8 cellular contexts compared by ENCODE assay signal in the genomic region with DNA sequence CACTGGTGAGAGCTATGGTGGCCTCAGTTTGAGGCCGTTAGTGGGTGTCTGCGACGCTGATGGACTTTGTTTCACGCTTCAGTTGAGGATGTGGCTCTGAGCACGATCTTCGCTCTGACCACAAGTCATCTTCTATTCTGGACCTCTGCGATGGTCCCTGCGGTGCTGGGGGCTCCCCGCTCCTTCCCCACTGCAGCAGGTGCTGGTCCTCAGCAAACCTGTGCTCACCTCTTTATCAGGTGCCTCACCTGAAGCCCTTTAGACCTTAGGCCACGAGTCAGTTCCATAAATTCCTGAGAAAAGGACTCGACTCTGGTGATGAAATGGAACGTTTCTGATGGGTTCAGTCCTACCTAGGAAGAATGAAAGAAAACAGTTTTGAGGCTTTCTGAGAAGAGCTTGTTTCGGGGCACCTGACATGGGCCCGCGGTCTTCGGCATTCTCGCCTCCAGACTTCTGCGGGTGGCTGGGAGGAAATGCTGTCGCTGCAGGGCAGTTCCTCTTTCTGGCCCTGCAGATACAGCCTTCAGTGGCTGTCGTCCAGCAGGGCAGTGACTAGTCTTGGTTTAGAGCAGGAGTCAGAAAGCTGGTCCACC. TPM values are rescaled to one million over a fixed set of nuclear protein-coding genes. Genes with fewer than 3 reads are reported as not detected.
DNase-seq lines count a peak whose midpoint lies in the region; ATAC-seq, FAIRE-seq and TF ChIP-seq lines count a peak whose summit lies in the region.

No MANE protein-coding gene starts in this region.

- no peak overlapping the region for H3K27ac ChIP-seq in right lobe of liver
- no peak overlapping the region for H3K27ac ChIP-seq in HepG2 (ENCODE audit: extremely low read length, insufficient read depth, low read length)

- peaks cover 29% of the 10 kb centered on the region for H3K79me2 ChIP-seq in HepG2 (ENCODE audit: insufficient read depth, low read length)

- H3K4me1 Mint-ChIP-seq in activated naive CD8-positive, alpha-beta T cell treated with anti-CD3 and anti-CD28 coated beads, Interleukin-2, amount 10 ng/mL, durations not matched to agents 7 days and 5 days, result peaks cover 20% of the 10 kb centered on the region
- peaks cover 29% of the 10 kb centered on the region for H3K4me1 Mint-ChIP-seq in stimulated activated effector memory CD8-positive, alpha-beta T cell treated with anti-CD3 and anti-CD28 coated beads, Interleukin-12 subunit alpha, Interleukin-12 subunit beta, amount 100 ng/mL, for 72 hours

- no peak for TF ChIP-seq RAD21 in HepG2 (CRISPR knock-in tag; IDR thresholded peaks at IDR 0.05)

- intact Hi-C loops in right lobe of liver (cut with DNase I) (no loop called here), HepG2 (cut with micrococcal nuclease; ENCODE audit: unreplicated experiment) (no loop called here)

- H3K4me3 Mint-ChIP-seq in activated naive CD8-positive, alpha-beta T cell treated with anti-CD3 and anti-CD28 coated beads, Interleukin-2, amount 10 ng/mL, durations not matched to agents 7 days and 5 days, result peak overlapping the region; percentile 82
- H3K4me3 Mint-ChIP-seq in stimulated activated effector memory CD8-positive, alpha-beta T cell treated with anti-CD3 and anti-CD28 coated beads, Interleukin-12 subunit alpha, Interleukin-12 subunit beta, amount 100 ng/mL, for 72 hours, result peak overlapping the region; percentile 74

- TF ChIP-seq CTCF in right lobe of liver (IDR thresholded peaks at IDR 0.05) (no peak), HepG2 (CRISPR knock-in tag; IDR thresholded peaks at IDR 0.05) (no peak)

- POLR2A ChIA-PET in HepG2 (lab: Yijun Ruan, JAX), result no interaction called here
- POLR2A ChIA-PET in activated naive CD8-positive, alpha-beta T cell treated with anti-CD3 and anti-CD28 coated beads, Interleukin-2, amount 10 ng/mL, durations not matched to agents 7 days and 5 days (lab: Charles Lee), result interaction anchor here (0.7 to 0.9 kb wide), 2 partner anchors 14 to 181 kb away, joined by 3 read pairs; no protein-coding TSS in a partner anchor

- H3K36me3 Mint-ChIP-seq in activated naive CD8-positive, alpha-beta T cell treated with anti-CD3 and anti-CD28 coated beads, Interleukin-2, amount 10 ng/mL, durations not matched to agents 7 days and 5 days, result peaks cover 3% of the 10 kb centered on the region
- peaks cover 17% of the 10 kb centered on the region for H3K36me3 Mint-ChIP-seq in stimulated activated effector memory CD8-positive, alpha-beta T cell treated with anti-CD3 and anti-CD28 coated beads, Interleukin-12 subunit alpha, Interleukin-12 subunit beta, amount 100 ng/mL, for 72 hours

- H3K4me1 ChIP-seq in right lobe of liver, result no peaks in the 10 kb centered on the region
- 0 out of 2 replicates have a peak, but pooled peaks cover 5% of the 10 kb centered on the region for H3K4me1 ChIP-seq in HepG2 (ENCODE audit: insufficient read depth, low read length)

- no peak overlapping the region for H3K4me2 ChIP-seq in HepG2 (ENCODE audit: low read depth, low read length)

- no TSS peak for BruUV-seq in HepG2 (replicated peaks; lab: Mats Ljungman, UMichigan)

- H3K27me3 ChIP-seq in right lobe of liver (no peaks in the 10 kb centered on the region), HepG2 (ENCODE audit: control insufficient read depth in 1 of 2, insufficient read depth in 2 of 2, low read length in 2 of 2) (no peaks in the 10 kb centered on the region)

- TF ChIP-seq POLR2A in right lobe of liver (IDR thresholded peaks at IDR 0.05) (no peak), HepG2 (IDR thresholded peaks at IDR 0.05; ENCODE audit: insufficient read depth in 1 of 2, low read depth in 2 of 2, low read length in 2 of 2) (no peak)

- CTCF ChIA-PET in HepG2 (lab: Yijun Ruan, JAX; ENCODE audit: low intra/inter-chr PET ratio, low total read pairs), result no interaction called here

- H3K27me3 Mint-ChIP-seq in activated naive CD8-positive, alpha-beta T cell treated with anti-CD3 and anti-CD28 coated beads, Interleukin-2, amount 10 ng/mL, durations not matched to agents 7 days and 5 days, result no peaks in the 10 kb centered on the region

- peak; percentile 49 to 74 (median 58) for DNase-seq in right lobe of liver
- no peak for DNase-seq in HepG2 (ENCODE audit: low spot score)
- peak; percentile 4 for DNase-seq in HuH-7.5 (ENCODE audit: low spot score)
- peak; percentile 48 for DNase-seq in activated naive CD8-positive, alpha-beta T cell treated with anti-CD3 and anti-CD28 coated beads, Interleukin-2, amount 10 ng/mL, durations not matched to agents 7 days and 5 days
- no peak for DNase-seq in stimulated activated effector memory CD8-positive, alpha-beta T cell treated with anti-CD3 and anti-CD28 coated beads, Interleukin-12 subunit alpha, Interleukin-12 subunit beta, amount 100 ng/mL, for 72 hours (ENCODE audit: low spot score in 2 of 2)
- DNase-seq in COLO668 (lab: John Stamatoyannopoulos, UW; ENCODE audit: unreplicated experiment), result no peak
- no peak for DNase-seq in stimulated activated naive CD4-positive, alpha-beta T cell treated with Interleukin-2 at 50 U/mL for 16 hours (lab: John Stamatoyannopoulos, UW)

- ATAC-seq in right lobe of liver (peak in 3 of 4 donors; percentile 11 to 50 (median 18)), HepG2 (no peak), HG02588 (IDR thresholded peaks at IDR 0.05; ENCODE audit: unreplicated experiment) (no peak)
- no peak for ATAC-seq in activated naive CD8-positive, alpha-beta T cell treated with anti-CD3 and anti-CD28 coated beads, Interleukin-2, amount 10 ng/mL, durations not matched to agents 7 days and 5 days (ENCODE audit: low read depth)
- ATAC-seq in stimulated activated effector memory CD8-positive, alpha-beta T cell treated with anti-CD3 and anti-CD28 coated beads, Interleukin-12 subunit alpha, Interleukin-12 subunit beta, amount 100 ng/mL, for 72 hours, result peak; percentile 22

- no peak overlapping the region for H3K4me3 ChIP-seq in right lobe of liver
- H3K4me3 ChIP-seq in HepG2 (replicated peaks in 1 of 3; ENCODE audit: insufficient read depth in 1 of 3, low read depth in 2 of 3, low read length in 3 of 3), result no peak overlapping the region

- H3K9me3 Mint-ChIP-seq in activated naive CD8-positive, alpha-beta T cell treated with anti-CD3 and anti-CD28 coated beads, Interleukin-2, amount 10 ng/mL, durations not matched to agents 7 days and 5 days, result no peaks in the 10 kb centered on the region
- H3K9me3 Mint-ChIP-seq in stimulated activated effector memory CD8-positive, alpha-beta T cell treated with anti-CD3 and anti-CD28 coated beads, Interleukin-12 subunit alpha, Interleukin-12 subunit beta, amount 100 ng/mL, for 72 hours, result no peaks in the 10 kb centered on the region

- TF ChIP-seq EP300 in HepG2 (IDR thresholded peaks at IDR 0.05; ENCODE audit: low read depth in 2 of 2, low read length in 2 of 2) (no peak), HepG2 (CRISPR knock-in tag; IDR thresholded peaks at IDR 0.05; ENCODE audit: borderline replicate concordance) (no peak)

- in situ Hi-C loops in HepG2 (cut with HindIII; ENCODE audit: extremely low pct_ligation_motif_present, low pct_unique_long_range_greater_than_20kb), result no loop called here

- H3K27ac Mint-ChIP-seq in activated naive CD8-positive, alpha-beta T cell treated with anti-CD3 and anti-CD28 coated beads, Interleukin-2, amount 10 ng/mL, durations not matched to agents 7 days and 5 days, result peak overlapping the region; percentile 91
- H3K27ac Mint-ChIP-seq in stimulated activated effector memory CD8-positive, alpha-beta T cell treated with anti-CD3 and anti-CD28 coated beads, Interleukin-12 subunit alpha, Interleukin-12 subunit beta, amount 100 ng/mL, for 72 hours, result peak overlapping the region; percentile 87

- FAIRE-seq in HepG2 (lab: Jason Lieb, UNC), result no peak

- 38% methylated on average over 14 of the region's 20 CpGs for WGBS in right lobe of liver (ENCODE audit: insufficient coverage, low coverage, low lambda C conversion rate, missing lambda C conversion rate)
- WGBS in HepG2 (ENCODE audit: low lambda C conversion rate), result 92% methylated on average over 20 of the region's 20 CpGs

- peaks cover 6% of the 10 kb centered on the region; the same call in 1 of the 2 replicates for H4K20me1 ChIP-seq in HepG2 (ENCODE audit: insufficient read depth, low read length)

- no peak overlapping the region for H2AFZ ChIP-seq in HepG2 (ENCODE audit: low read length)

- no peak overlapping the region for H3K9ac ChIP-seq in HepG2 (ENCODE audit: insufficient read depth, low read depth, low read length)

- H3K36me3 ChIP-seq in right lobe of liver, result no peaks in the 10 kb centered on the region
- peaks cover 4 to 15% of the 10 kb centered on the region in 2 experiments; a peak in 1 of 5 replicates for H3K36me3 ChIP-seq in HepG2 (replicated peaks in 1 of 2; ENCODE audit: control insufficient read depth in 1 of 2, insufficient read depth in 2 of 2, low read length in 2 of 2)

- no peaks in the 10 kb centered on the region for H3K9me3 ChIP-seq in right lobe of liver
- no peaks in the 10 kb centered on the region for H3K9me3 ChIP-seq in HepG2 (ENCODE audit: low read length)

RNA-seq across cellular contexts. Expression of a gene that starts 4.7 kb away (rescaled TPM):
- total RNA-seq in right lobe of liver (10 to 100 TPM in 4 of 6 experiments, 1 to 10 TPM in 2; 7.3 to 22.8 (median 11.1) TPM), HepG2 (2016; rRNA removed; fragmentation: Illumina TruSeq; extraction: Trizol) (29.8 and 31.0 TPM in 2 replicates)
- total RNA-seq in HepG2 (2016; cell fraction: cytosol; rRNA removed; fragmentation: Illumina TruSeq; extraction: Trizol; ENCODE audit: low read depth), result 5.0 and 5.1 TPM in 2 replicates
- 27.9 and 29.1 TPM in 2 replicates for total RNA-seq in HepG2 (2016; cell fraction: insoluble cytoplasmic fraction; rRNA removed; fragmentation: Illumina TruSeq; extraction: Trizol)
- 14.7 and 15.1 TPM in 2 replicates for total RNA-seq in HepG2 (2016; cell fraction: membrane; rRNA removed; fragmentation: Illumina TruSeq; extraction: Trizol)
- 13.3 and 14.3 TPM in 2 replicates for total RNA-seq in HepG2 (2016; cell fraction: nucleus; rRNA removed; fragmentation: Illumina TruSeq; extraction: Trizol)
- 25.4 and 30.1 TPM in 2 replicates for polyA plus RNA-seq in HepG2 (2011; rRNA removed)
- polyA plus RNA-seq in HepG2 (2011; cell fraction: cytosol; rRNA removed), result 33.9 and 64.2 TPM in 2 replicates
- polyA plus RNA-seq in HepG2 (2011; cell fraction: nucleus; rRNA removed), result 25.5 and 25.6 TPM in 2 replicates
- polyA plus RNA-seq in HepG2 (2012), result 16.3 and 19.0 TPM in 2 replicates
- polyA plus RNA-seq in HepG2 (2016; cell fraction: cytosol; fragmentation: Illumina TruSeq; extraction: Trizol; ENCODE audit: low read depth), result 3.8 and 4.0 TPM in 2 replicates
- 32.7 and 37.0 TPM in 2 replicates for polyA plus RNA-seq in HepG2 (2016; cell fraction: insoluble cytoplasmic fraction; fragmentation: Illumina TruSeq; extraction: Trizol; ENCODE audit: low read depth)
- polyA plus RNA-seq in HepG2 (2016; cell fraction: membrane; fragmentation: Illumina TruSeq; extraction: Trizol; ENCODE audit: low read depth), result 9.8 and 10.5 TPM in 2 replicates
- polyA plus RNA-seq in HepG2 (2016; cell fraction: nucleus; fragmentation: Illumina TruSeq; extraction: Trizol; ENCODE audit: insufficient read depth, low read depth), result 21.4 and 22.6 TPM in 2 replicates
- polyA minus RNA-seq in HepG2 (2011; rRNA and poly(A)+ RNA removed; ENCODE audit: low replicate concordance), result 23.0 and 26.3 TPM in 2 replicates
- 12.8 and 16.6 TPM in 2 replicates for polyA minus RNA-seq in HepG2 (2011; cell fraction: cytosol; rRNA and poly(A)+ RNA removed)
- polyA minus RNA-seq in HepG2 (2011; cell fraction: nucleus; rRNA and poly(A)+ RNA removed), result 11.3 and 13.7 TPM in 2 replicates
- 10 to 100 TPM; 27.5 to 30.1 TPM for total RNA-seq in activated naive CD8-positive, alpha-beta T cell treated with anti-CD3 and anti-CD28 coated beads, Interleukin-2, amount 10 ng/mL, durations not matched to agents 7 days and 5 days

RNA-seq across cellular contexts. Expression of a gene that starts 33.0 kb away (rescaled TPM):
- under 1 TPM in 4 of 6 experiments, not detected in 2; 0.13 to 0.98 (median 0.49) TPM for total RNA-seq in right lobe of liver
- 0.20 TPM in 1 of 2 replicates, not detected in the other for total RNA-seq in HepG2 (2016; rRNA removed; fragmentation: Illumina TruSeq; extraction: Trizol)
- total RNA-seq in HepG2 (2016; cell fraction: cytosol; rRNA removed; fragmentation: Illumina TruSeq; extraction: Trizol; ENCODE audit: low read depth), result 0.30 TPM in 1 of 2 replicates, not detected in the other
- total RNA-seq in HepG2 (2016; cell fraction: insoluble cytoplasmic fraction; rRNA removed; fragmentation: Illumina TruSeq; extraction: Trizol), result 0.35 TPM in 1 of 2 replicates, not detected in the other
- total RNA-seq in HepG2 (2016; cell fraction: membrane; rRNA removed; fragmentation: Illumina TruSeq; extraction: Trizol), result 0.12 and 0.41 TPM in 2 replicates
- 0.19 and 0.34 TPM in 2 replicates for total RNA-seq in HepG2 (2016; cell fraction: nucleus; rRNA removed; fragmentation: Illumina TruSeq; extraction: Trizol)
- polyA plus RNA-seq in HepG2 (2011; rRNA removed), result 0.73 and 1.2 TPM in 2 replicates
- 0.59 and 1.3 TPM in 2 replicates for polyA plus RNA-seq in HepG2 (2011; cell fraction: cytosol; rRNA removed)
- polyA plus RNA-seq in HepG2 (2011; cell fraction: nucleus; rRNA removed), result 2.0 and 2.8 TPM in 2 replicates
- 0.43 and 1.1 TPM in 2 replicates for polyA plus RNA-seq in HepG2 (2012)
- 0.08 and 0.16 TPM in 2 replicates for polyA plus RNA-seq in HepG2 (2016; cell fraction: cytosol; fragmentation: Illumina TruSeq; extraction: Trizol; ENCODE audit: low read depth)
- not detected in 2 replicates for polyA plus RNA-seq in HepG2 (2016; cell fraction: insoluble cytoplasmic fraction; fragmentation: Illumina TruSeq; extraction: Trizol; ENCODE audit: low read depth)
- polyA plus RNA-seq in HepG2 (2016; cell fraction: membrane; fragmentation: Illumina TruSeq; extraction: Trizol; ENCODE audit: low read depth), result 0.21 TPM in 1 of 2 replicates, not detected in the other
- 0.53 TPM in 1 of 2 replicates, not detected in the other for polyA plus RNA-seq in HepG2 (2016; cell fraction: nucleus; fragmentation: Illumina TruSeq; extraction: Trizol; ENCODE audit: insufficient read depth, low read depth)
- 1.0 and 1.7 TPM in 2 replicates for polyA minus RNA-seq in HepG2 (2011; rRNA and poly(A)+ RNA removed; ENCODE audit: low replicate concordance)
- not detected in 2 replicates for polyA minus RNA-seq in HepG2 (2011; cell fraction: cytosol; rRNA and poly(A)+ RNA removed)
- 1.3 and 1.6 TPM in 2 replicates for polyA minus RNA-seq in HepG2 (2011; cell fraction: nucleus; rRNA and poly(A)+ RNA removed)
- 1 to 10 TPM; 1.9 to 2.2 TPM for total RNA-seq in activated naive CD8-positive, alpha-beta T cell treated with anti-CD3 and anti-CD28 coated beads, Interleukin-2, amount 10 ng/mL, durations not matched to agents 7 days and 5 days

Comparison
In these comparisons a context has a peak if more than half of its experiments do, and no peak if none do; other contexts are left out.
1. ATAC-seq: peak in right lobe of liver (3 of 4) and stimulated activated effector memory CD8-positive, alpha-beta T cell treated with anti-CD3 and anti-CD28 coated beads, Interleukin-12 subunit alpha, Interleukin-12 subunit beta, amount 100 ng/mL, for 72 hours (single experiment); none in HepG2 (single experiment), activated naive CD8-positive, alpha-beta T cell treated with anti-CD3 and anti-CD28 coated beads, Interleukin-2, amount 10 ng/mL, durations not matched to agents 7 days and 5 days (single experiment) and HG02588 (single experiment).
2. DNase-seq: peak in right lobe of liver (3 of 3), HuH-7.5 (single experiment) and activated naive CD8-positive, alpha-beta T cell treated with anti-CD3 and anti-CD28 coated beads, Interleukin-2, amount 10 ng/mL, durations not matched to agents 7 days and 5 days (single experiment); none in HepG2 (single experiment), stimulated activated effector memory CD8-positive, alpha-beta T cell treated with anti-CD3 and anti-CD28 coated beads, Interleukin-12 subunit alpha, Interleukin-12 subunit beta, amount 100 ng/mL, for 72 hours (0 of 2), COLO668 (single experiment) and stimulated activated naive CD4-positive, alpha-beta T cell treated with Interleukin-2 at 50 U/mL for 16 hours (single experiment).